Comparison of ENCODE assay signal across 9 cellular contexts in genomic region chr11:57787920-57788716, GRCh38. TPM values are rescaled to one million over a fixed set of nuclear protein-coding genes. Genes with fewer than 3 reads are reported as not detected.
DNase-seq lines count a peak whose midpoint lies in the region; ATAC-seq and TF ChIP-seq lines count a peak whose summit lies in the region.
"Had no signal": no experiment of that assay in that cellular context is flagged by ENCODE, and none has a peak within 500 bp of the region (broad histone marks: within the 10 kb centered on the region; RNA-seq: fewer than 3 reads in every experiment).

No MANE protein-coding gene starts in this region.

- H3K36me3 ChIP-seq in neural cell (ENCODE audit: insufficient read depth, low read length) = peaks cover 2% of the 10 kb centered on the region

- in situ Hi-C loops in GM13976 (cut with MboI; ENCODE audit: low sequenced_read_pairs, unreplicated experiment) = no loop called here

- peaks cover 4% of the 10 kb centered on the region for H4K20me1 ChIP-seq in neural cell (ENCODE audit: insufficient read depth)

- DNase-seq in GM13976 (ENCODE audit: low spot score) (peak; percentile 66), DMS53 (lab: John Stamatoyannopoulos, UW) (no peak), kidney tubule cell (ENCODE audit: low spot score) (no peak), T-cell (no peak)

- no peak overlapping the region for H3K4me3 Mint-ChIP-seq in dendritic cell treated with granulocyte-macrophage colony-stimulating factor and Interleukin-4, amounts not matched to agents 40 ng/mL and 50 ng/mL, for 4 days
- no peak overlapping the region for H3K4me3 Mint-ChIP-seq in T-cell

- H3K9me2 ChIP-seq in neural cell (ENCODE audit: insufficient read depth, low read length) = no peaks in the 10 kb centered on the region

- H3K9ac ChIP-seq in neural cell (ENCODE audit: low read length) = no peak overlapping the region

- H3K27ac ChIP-seq in neural cell (ENCODE audit: low read length) = peak overlapping the region; percentile 36

- POLR2A ChIA-PET in T-cell (lab: Charles Lee) = interaction anchor here in 1 of 2 donors (0.7 kb wide), 1 partner anchor 144 kb away, joined by 5 read pairs; no protein-coding TSS in a partner anchor

- H3K9me3 Mint-ChIP-seq in dendritic cell treated with granulocyte-macrophage colony-stimulating factor and Interleukin-4, amounts not matched to agents 40 ng/mL and 50 ng/mL, for 4 days = no peaks in the 10 kb centered on the region
- no peaks in the 10 kb centered on the region for H3K9me3 Mint-ChIP-seq in T-cell

- no peak for TF ChIP-seq EP300 in neural cell (conservative IDR thresholded peaks at IDR 0.05; ENCODE audit: poor library complexity, severe bottlenecking)

- H3K79me2 ChIP-seq in neural cell (replicated peaks; ENCODE audit: insufficient read depth, low read length) = peaks cover 71% of the 10 kb centered on the region

- peaks cover 78% of the 10 kb centered on the region for H3K4me1 Mint-ChIP-seq in dendritic cell treated with granulocyte-macrophage colony-stimulating factor and Interleukin-4, amounts not matched to agents 40 ng/mL and 50 ng/mL, for 4 days (ENCODE audit: low read depth)
- peaks cover 22 to 27% (median 23%) of the 10 kb centered on the region in 3 donors for H3K4me1 Mint-ChIP-seq in T-cell

- ATAC-seq in HG03460 (IDR thresholded peaks at IDR 0.05; ENCODE audit: unreplicated experiment) = peak; percentile 31
- ATAC-seq in HG02840 (IDR thresholded peaks at IDR 0.05; ENCODE audit: low FRiP score, unreplicated experiment) = no peak
- no peak for ATAC-seq in T-cell (replicated peaks in 1 of 4)

- no peak overlapping the region for H3K4me2 ChIP-seq in neural cell (ENCODE audit: low read length)

- CTCF ChIA-PET in T-cell (lab: Charles Lee) = interaction anchor here (0.8 to 2.1 kb wide), 3 partner anchors 12 to 13 kb away, joined by 5 to 6 read pairs (median 5); no protein-coding TSS in a partner anchor

- no peaks in the 10 kb centered on the region for H3F3A ChIP-seq in neural cell (ENCODE audit: insufficient read depth, low read length, poor library complexity, severe bottlenecking)

- intact Hi-C loops in dendritic cell treated with granulocyte-macrophage colony-stimulating factor and Interleukin-4, amounts not matched to agents 40 ng/mL and 50 ng/mL, for 4 days (cut with micrococcal nuclease) = no loop called here

- H3K9me3 ChIP-seq in neural cell (ENCODE audit: low read length) = no peaks in the 10 kb centered on the region

- peak overlapping the region; percentile 60 for H3K27ac Mint-ChIP-seq in dendritic cell treated with granulocyte-macrophage colony-stimulating factor and Interleukin-4, amounts not matched to agents 40 ng/mL and 50 ng/mL, for 4 days
- H3K27ac Mint-ChIP-seq in T-cell = no peak overlapping the region

- no peak for TF ChIP-seq CTCF in GM13976 (IDR thresholded peaks at IDR 0.05; ENCODE audit: borderline replicate concordance, control extremely low read depth, extremely low read depth, insufficient read depth, missing control alignments)
- no peak for TF ChIP-seq CTCF in neural cell (IDR thresholded peaks at IDR 0.05; ENCODE audit: poor library complexity, severe bottlenecking)

- TF ChIP-seq RAD21 in neural cell (conservative IDR thresholded peaks at IDR 0.05) = no peak

- no peak overlapping the region for H3K4me3 ChIP-seq in neural cell (ENCODE audit: low read length)

- peaks cover 33% of the 10 kb centered on the region for H3K36me3 Mint-ChIP-seq in dendritic cell treated with granulocyte-macrophage colony-stimulating factor and Interleukin-4, amounts not matched to agents 40 ng/mL and 50 ng/mL, for 4 days (ENCODE audit: low read depth)
- no peaks in the 10 kb centered on the region for H3K36me3 Mint-ChIP-seq in T-cell

- no peaks in the 10 kb centered on the region for H3K27me3 Mint-ChIP-seq in dendritic cell treated with granulocyte-macrophage colony-stimulating factor and Interleukin-4, amounts not matched to agents 40 ng/mL and 50 ng/mL, for 4 days
- no peaks in the 10 kb centered on the region for H3K27me3 Mint-ChIP-seq in T-cell

- H2AFZ ChIP-seq in neural cell (ENCODE audit: low read depth, low read length) = no peak overlapping the region

- no peaks in the 10 kb centered on the region for H3K27me3 ChIP-seq in neural cell (ENCODE audit: insufficient read depth, low read depth, low read length)

TF ChIP-seq in neural cell, 6 proteins besides CTCF, POLR2A, EP300 and RAD21:
- TF ChIP-seq SMC3 (conservative IDR thresholded peaks at IDR 0.05; ENCODE audit: poor library complexity) (no peak), EZH2 (IDR thresholded peaks at IDR 0.05; ENCODE audit: borderline replicate concordance, insufficient read depth, low read length, poor library complexity, severe bottlenecking) (no peak), TAF1 (IDR thresholded peaks at IDR 0.05; ENCODE audit: low read depth) (no peak)
TF ChIP-seq in neural cell: peak in this region for 0.

RNA-seq across cellular contexts. Expression of gene CTNND1, which starts 26.5 kb away (rescaled TPM):
- polyA plus RNA-seq in neural cell = 70.3 and 90.3 TPM in 2 replicates
- 174 and 182 TPM in 2 replicates for polyA minus RNA-seq in neural cell
- 10 to 100 TPM in 4 of 5 donors, 1 to 10 TPM in 1; 8.3 to 17.5 (median 12.5) TPM for total RNA-seq in T-cell

RNA-seq across cellular contexts. Expression of gene BTBD18, which starts 36.5 kb away (rescaled TPM):
- not detected in 2 replicates for polyA plus RNA-seq in neural cell
- polyA minus RNA-seq in neural cell = not detected in 2 replicates
- under 1 TPM in 2 of 5 donors, not detected in 3; 0.09 to 0.23 TPM for total RNA-seq in T-cell
- total RNA-seq: temporal lobe had no signal

RNA-seq across cellular contexts. Expression of gene SELENOH, which starts 46.8 kb away (rescaled TPM):
- 509 and 546 TPM in 2 replicates for polyA plus RNA-seq in neural cell
- polyA minus RNA-seq in neural cell = 92.3 and 108 TPM in 2 replicates
- 100 to 1,000 TPM in 3 of 5 donors, 10 to 100 TPM in 2; 88.5 to 155 (median 113) TPM for total RNA-seq in T-cell
